Comparison of ENCODE assay signal across 11 cellular contexts in the genomic region with DNA sequence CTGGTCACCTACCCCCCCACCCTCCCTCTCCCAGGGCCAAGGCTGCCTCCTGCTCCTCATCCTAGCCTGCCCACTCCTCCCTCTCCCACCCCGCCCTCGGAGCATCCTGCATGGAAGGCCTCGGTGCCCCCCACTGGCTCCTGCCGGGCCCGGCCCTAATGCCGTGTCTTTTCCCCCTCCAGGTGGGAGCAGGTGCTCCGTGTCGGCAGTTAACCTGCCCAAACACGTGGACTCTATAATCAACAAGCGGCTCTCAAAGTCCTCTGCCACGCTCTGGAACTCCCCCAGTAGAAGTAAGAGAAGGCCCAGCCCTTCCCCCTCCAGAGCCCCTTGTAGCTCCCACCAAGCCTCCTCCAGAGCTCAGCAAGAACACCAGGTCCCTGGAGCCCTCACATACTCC. TPM values are rescaled to one million over a fixed set of nuclear protein-coding genes. Genes with fewer than 3 reads are reported as not detected.
A peak's percentile ranks its signal among the peaks of the same experiment; 100 is the strongest.
DNase-seq lines count a peak whose midpoint lies in the region; ATAC-seq and TF ChIP-seq lines count a peak whose summit lies in the region.
"Had no signal": no experiment of that assay in that cellular context is flagged by ENCODE, and none has a peak within 500 bp of the region (broad histone marks: within the 10 kb centered on the region; RNA-seq: fewer than 3 reads in every experiment).

No MANE protein-coding gene starts in this region.

- ATAC-seq in T-helper 17 cell (no peak), thoracic aorta (ENCODE audit: insufficient number of reproducible peaks, low FRiP score, low read depth) (no peak)

- no peaks in the 10 kb centered on the region for H3K27me3 Mint-ChIP-seq in T-helper 17 cell

- H3K36me3 ChIP-seq in thoracic aorta: peaks cover 91% of the 10 kb centered on the region

- no peak overlapping the region for H3K4me3 ChIP-seq in thoracic aorta
- H3K4me3 ChIP-seq: prostate gland had no signal

- no peak for TF ChIP-seq CTCF in thoracic aorta (IDR thresholded peaks at IDR 0.05)

- peak overlapping the region; percentile 16 for H3K27ac Mint-ChIP-seq in T-helper 17 cell

- H3K4me1 ChIP-seq in thoracic aorta (ENCODE audit: control insufficient read depth in 1 of 2, low read depth in 2 of 2): peaks cover 14 to 31% of the 10 kb centered on the region in 2 donors
- H3K4me1 ChIP-seq: prostate gland had no signal

- DNase-seq in NCI-H2081 (lab: John Stamatoyannopoulos, UW): peak; percentile 52 to 75
- no peak for DNase-seq in NCI-H2081 treated with DMSO at 0.1 percent for 48 hours (lab: John Stamatoyannopoulos, UW)
- no peak for DNase-seq in T-helper 17 cell
- no peak for DNase-seq in thoracic aorta (ENCODE audit: low spot score)
- no peak for DNase-seq in cerebellar nuclear complex (lab: John Stamatoyannopoulos, UW)
- DNase-seq in HCEC 1CT: no peak
- DNase-seq in mesenteric fat pad (ENCODE audit: low spot score): no peak
- DNase-seq: DND-41, T1000 had no signal

- H3K9me3 ChIP-seq in T-helper 17 cell (ENCODE audit: control insufficient read depth, low read length, poor library complexity, severe bottlenecking) (no peaks in the 10 kb centered on the region), thoracic aorta (no peaks in the 10 kb centered on the region)
- H3K9me3 ChIP-seq: prostate gland had no signal

- no peak overlapping the region for H3K4me3 Mint-ChIP-seq in T-helper 17 cell

- peak overlapping the region; percentile 77 for H3K27ac ChIP-seq in layer of hippocampus (ENCODE audit: low read depth, low read length)
- peak overlapping the region; percentile 64 to 87 for H3K27ac ChIP-seq in thoracic aorta

- H3K36me3 Mint-ChIP-seq in T-helper 17 cell (ENCODE audit: low read depth): peaks cover 2% of the 10 kb centered on the region

- no peaks in the 10 kb centered on the region for H3K27me3 ChIP-seq in layer of hippocampus (ENCODE audit: control insufficient read depth, insufficient read depth, low read length)
- H3K27me3 ChIP-seq in thoracic aorta (replicated peaks; ENCODE audit: insufficient read depth): no peaks in the 10 kb centered on the region

- peaks cover 13% of the 10 kb centered on the region for H3K4me1 Mint-ChIP-seq in T-helper 17 cell

RNA-seq across cellular contexts. Expression of a gene that starts 18.8 kb away (rescaled TPM):
- total RNA-seq in T-helper 17 cell (100 to 1,000 TPM; 173 to 175 TPM), thoracic aorta (100 to 1,000 TPM; 170 to 186 TPM), mesenteric fat pad (225 TPM)

RNA-seq across cellular contexts. Expression of a gene that starts 25.4 kb away (rescaled TPM):
- total RNA-seq in T-helper 17 cell (10 to 100 TPM; 35.0 to 37.8 TPM), thoracic aorta (10 to 100 TPM; 78.5 to 92.3 TPM), mesenteric fat pad (68.3 TPM)

RNA-seq across cellular contexts. Expression of a gene that starts 49.5 kb away (rescaled TPM):
- total RNA-seq in T-helper 17 cell (10 to 100 TPM; 74.5 to 76.3 TPM), thoracic aorta (100 to 1,000 TPM in 1 of 2 donors, 10 to 100 TPM in 1; 49.3 to 111 TPM), mesenteric fat pad (94.3 TPM)

RNA-seq across cellular contexts. Expression of a gene that starts 49.7 kb away (rescaled TPM):
- under 1 TPM in 1 of 2 donors, not detected in 1; 0.25 TPM for total RNA-seq in T-helper 17 cell
- 100 to 1,000 TPM in 1 of 2 donors, 10 to 100 TPM in 1; 41.6 to 126 TPM for total RNA-seq in thoracic aorta
- total RNA-seq in mesenteric fat pad: 3.3 TPM

Comparison
In these comparisons a context has a peak if more than half of its experiments do, and no peak if none do; other contexts are left out.
1. DNase-seq: peak in NCI-H2081 (2 of 2); none in NCI-H2081 treated with DMSO at 0.1 percent for 48 hours (single experiment), T-helper 17 cell (0 of 3), thoracic aorta (single experiment), cerebellar nuclear complex (0 of 2), HCEC 1CT (single experiment) and mesenteric fat pad (single experiment).